Comparison of ENCODE assay signal across 8 cellular contexts in the genomic region with DNA sequence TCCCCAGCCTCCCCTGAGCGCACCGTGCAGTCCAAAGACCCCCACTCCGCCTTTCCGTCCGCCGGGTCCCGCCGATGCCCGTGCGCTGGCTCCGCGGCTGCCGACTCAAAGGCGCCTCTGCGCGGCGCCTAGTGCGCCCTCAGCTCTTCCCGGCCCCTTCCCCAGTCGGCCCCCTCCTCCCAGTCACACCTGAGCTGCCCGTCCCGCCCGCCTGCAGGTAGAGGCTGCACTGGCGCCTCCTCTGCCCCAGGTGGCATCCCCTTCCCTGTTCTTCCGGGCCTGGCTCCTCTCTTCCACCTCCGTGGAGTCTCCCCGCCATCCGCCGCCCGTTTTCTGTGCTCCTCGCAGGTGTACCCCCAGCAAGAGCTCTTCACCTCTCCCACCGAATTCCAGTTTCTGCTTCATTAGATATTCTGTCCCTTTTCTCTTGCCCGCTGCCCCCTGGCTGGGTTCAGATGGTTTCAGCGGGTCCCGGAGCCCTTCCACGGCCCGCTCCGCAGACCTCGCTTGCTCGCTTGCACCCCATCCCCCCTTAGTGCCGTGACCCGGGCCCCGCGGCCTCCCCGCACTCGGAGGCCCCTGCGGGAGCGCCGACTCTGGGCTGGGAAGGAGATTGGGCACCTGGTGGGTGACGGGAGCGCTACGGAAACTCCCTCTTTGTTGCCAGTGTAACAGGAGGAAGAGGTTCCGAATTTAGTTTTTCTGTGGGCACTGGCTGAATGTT. TPM values are rescaled to one million over a fixed set of nuclear protein-coding genes. Genes with fewer than 3 reads are reported as not detected.
DNase-seq lines count a peak whose midpoint lies in the region; ATAC-seq lines count a peak whose summit lies in the region.

No MANE protein-coding gene starts in this region.

- H3K27ac Mint-ChIP-seq in effector memory CD8-positive, alpha-beta T cell, result peak overlapping the region; percentile 59 to 93

- H3K4me1 Mint-ChIP-seq in effector memory CD8-positive, alpha-beta T cell (ENCODE audit: low read depth in 2 of 2), result peaks cover 11 to 13% of the 10 kb centered on the region in 2 donors

- H3K9me3 Mint-ChIP-seq in effector memory CD8-positive, alpha-beta T cell, result no peaks in the 10 kb centered on the region

- peaks cover 19 to 22% of the 10 kb centered on the region in 2 donors for H3K27me3 Mint-ChIP-seq in effector memory CD8-positive, alpha-beta T cell

- H3K4me3 Mint-ChIP-seq in effector memory CD8-positive, alpha-beta T cell, result peak overlapping the region; percentile 92 to 95

- H3K36me3 Mint-ChIP-seq in effector memory CD8-positive, alpha-beta T cell (ENCODE audit: insufficient read depth), result peaks cover 9% of the 10 kb centered on the region

- ATAC-seq in HG03039 (IDR thresholded peaks at IDR 0.05; ENCODE audit: unreplicated experiment), result peak; percentile 9
- peak; percentile 21 for ATAC-seq in effector memory CD8-positive, alpha-beta T cell (replicated peaks)

- DNase-seq in NCI-H524 (lab: John Stamatoyannopoulos, UW) (peak; percentile 48 to 56), NCI-H524 treated with DMSO at 0.1 percent for 48 hours (lab: John Stamatoyannopoulos, UW) (no peak), NCI-H2196 (lab: John Stamatoyannopoulos, UW; ENCODE audit: unreplicated experiment) (peak; percentile 47), mesenteric fat pad (ENCODE audit: low spot score) (peak; percentile 90)
- peak; percentile 75 for DNase-seq in activated CD8-positive, alpha-beta memory T cell treated with anti-CD3 and anti-CD28 coated beads for 24 hours
- peak; percentile 27 to 32 (median 31) for DNase-seq in effector memory CD8-positive, alpha-beta T cell
- peak; percentile 3 to 5 for DNase-seq in stimulated activated CD8-positive, alpha-beta memory T cell treated with anti-CD3 and anti-CD28 coated beads, Interleukin-15, amount 100 ng/mL, for 4 hours (ENCODE audit: low read depth in 2 of 2)

RNA-seq across cellular contexts. Expression of a gene that starts 0.7 kb away (rescaled TPM):
- 35.3 TPM for total RNA-seq in mesenteric fat pad
